ENCODE assay signal across 16 cellular contexts in genomic region chr1:170200161-170200560, GRCh38. TPM values are rescaled to one million over a fixed set of nuclear protein-coding genes. Genes with fewer than 3 reads are reported as not detected.
"Had no signal": no experiment of that assay in that cellular context is flagged by ENCODE, and none has a peak within 500 bp of the region (broad histone marks: within the 10 kb centered on the region; RNA-seq: fewer than 3 reads in every experiment).

No MANE protein-coding gene starts in this region.

- H3K9me3 ChIP-seq: pancreas, SJCRH30 had no signal

- H3K4me1 ChIP-seq: SJCRH30 had no signal

- H3K9me3 Mint-ChIP-seq: activated CD4-positive, alpha-beta memory T cell treated with anti-CD3 and anti-CD28 coated beads for 36 hours; activated naive CD8-positive, alpha-beta T cell treated with anti-CD3 and anti-CD28 coated beads for 36 hours; activated T-cell treated with anti-CD3 and anti-CD28 coated beads, Interleukin-2, amount 50 U/mL, for 4 hours; stimulated activated memory B cell treated with anti-CD40 and anti-IgM and Interleukin-4, amounts not matched to agents 10 μg/mL and 1 μg/mL and 100 μg/mL, for 72 hours had no signal

- H3K27ac Mint-ChIP-seq: activated CD4-positive, alpha-beta memory T cell treated with anti-CD3 and anti-CD28 coated beads for 36 hours; activated naive CD8-positive, alpha-beta T cell treated with anti-CD3 and anti-CD28 coated beads for 36 hours; stimulated activated memory B cell treated with anti-CD40 and anti-IgM and Interleukin-4, amounts not matched to agents 10 μg/mL and 1 μg/mL and 100 μg/mL, for 72 hours had no signal

- H3K36me3 ChIP-seq: cardiac muscle cell, pancreas, SJCRH30 had no signal

- H3K4me3 ChIP-seq: cardiac muscle cell, pancreas, SJCRH30 had no signal

- DNase-seq: activated CD4-positive, alpha-beta memory T cell treated with anti-CD3 and anti-CD28 coated beads for 36 hours; activated CD4-positive, CD25-positive, alpha-beta regulatory T cell treated with anti-CD3 and anti-CD28 coated beads, Interleukin-2, amount 50 U/mL, for 72 hours; activated effector memory CD4-positive, alpha-beta T cell treated with anti-CD3 and anti-CD28 coated beads, Interleukin-2, amount 50 U/mL, for 16 hours; activated naive CD8-positive, alpha-beta T cell treated with anti-CD3 and anti-CD28 coated beads for 36 hours; activated T-cell treated with anti-CD3 and anti-CD28 coated beads, Interleukin-2, amount 50 U/mL, for 4 hours; aorta; effector CD4-positive, alpha-beta T cell; left colon; pancreas; T-helper 9 cell had no signal

- ATAC-seq: activated T-cell treated with anti-CD3 and anti-CD28 coated beads, Interleukin-2, amount 50 U/mL, for 4 hours; left colon; stimulated activated memory B cell treated with anti-CD40 and anti-IgM and Interleukin-4, amounts not matched to agents 10 μg/mL and 1 μg/mL and 100 μg/mL, for 72 hours had no signal

- H3K36me3 Mint-ChIP-seq: activated CD4-positive, alpha-beta memory T cell treated with anti-CD3 and anti-CD28 coated beads for 36 hours; activated naive CD8-positive, alpha-beta T cell treated with anti-CD3 and anti-CD28 coated beads for 36 hours; stimulated activated memory B cell treated with anti-CD40 and anti-IgM and Interleukin-4, amounts not matched to agents 10 μg/mL and 1 μg/mL and 100 μg/mL, for 72 hours had no signal

- H3K27ac ChIP-seq: cardiac muscle cell, SJCRH30 had no signal

- H3K4me1 Mint-ChIP-seq: activated naive CD8-positive, alpha-beta T cell treated with anti-CD3 and anti-CD28 coated beads for 36 hours; stimulated activated memory B cell treated with anti-CD40 and anti-IgM and Interleukin-4, amounts not matched to agents 10 μg/mL and 1 μg/mL and 100 μg/mL, for 72 hours had no signal

- H3K27me3 ChIP-seq: cardiac muscle cell, pancreas, SJCRH30 had no signal

- H3K4me3 Mint-ChIP-seq: activated CD4-positive, alpha-beta memory T cell treated with anti-CD3 and anti-CD28 coated beads for 36 hours; activated naive CD8-positive, alpha-beta T cell treated with anti-CD3 and anti-CD28 coated beads for 36 hours; activated T-cell treated with anti-CD3 and anti-CD28 coated beads, Interleukin-2, amount 50 U/mL, for 4 hours; neural crest cell; stimulated activated memory B cell treated with anti-CD40 and anti-IgM and Interleukin-4, amounts not matched to agents 10 μg/mL and 1 μg/mL and 100 μg/mL, for 72 hours had no signal

RNA-seq across cellular contexts. Expression of gene NTMT2, which starts 54.4 kb away (rescaled TPM):
- total RNA-seq: activated CD4-positive, alpha-beta memory T cell treated with anti-CD3 and anti-CD28 coated beads for 36 hours; activated naive CD8-positive, alpha-beta T cell treated with anti-CD3 and anti-CD28 coated beads for 36 hours; activated T-cell treated with anti-CD3 and anti-CD28 coated beads, Interleukin-2, amount 50 U/mL, for 4 hours; aorta; cardiac muscle cell; left colon; neural crest cell; pancreas; SJCRH30; subcutaneous adipose tissue had no signal
- polyA plus RNA-seq: aorta, pancreas, urinary bladder had no signal
